ENCODE assay signal across 9 cellular contexts in genomic region chr3:108099679-108100428, GRCh38. TPM values are rescaled to one million over a fixed set of nuclear protein-coding genes. Genes with fewer than 3 reads are reported as not detected.
DNase-seq lines count a peak whose midpoint lies in the region; ATAC-seq and TF ChIP-seq lines count a peak whose summit lies in the region.
"Had no signal": no experiment of that assay in that cellular context is flagged by ENCODE, and none has a peak within 500 bp of the region (broad histone marks: within the 10 kb centered on the region; RNA-seq: fewer than 3 reads in every experiment).

No MANE protein-coding gene starts in this region.

- peak; percentile 5 for ATAC-seq in HG02885 (IDR thresholded peaks at IDR 0.05; ENCODE audit: poor library complexity, unreplicated experiment)

- no peak overlapping the region for H3K4me3 Mint-ChIP-seq in activated CD4-positive, alpha-beta T cell treated with anti-CD3 and anti-CD28 coated beads, Interleukin-2, amount 10 ng/mL, durations not matched to agents 7 days and 5 days

- in situ Hi-C loops in brain microvascular endothelial cell (cut with HindIII; ENCODE audit: low pct_ligation_motif_present, low sequenced_read_pairs) = no loop called here

- peaks cover 47% of the 10 kb centered on the region for H3K4me1 Mint-ChIP-seq in activated CD4-positive, alpha-beta T cell treated with anti-CD3 and anti-CD28 coated beads, Interleukin-2, amount 10 ng/mL, durations not matched to agents 7 days and 5 days

- H3K4me1 ChIP-seq in spleen = peaks cover 14 to 69% (median 48%) of the 10 kb centered on the region in 6 donors

- H3K27me3 Mint-ChIP-seq in activated CD4-positive, alpha-beta T cell treated with anti-CD3 and anti-CD28 coated beads, Interleukin-2, amount 10 ng/mL, durations not matched to agents 7 days and 5 days = no peaks in the 10 kb centered on the region

- CTCF ChIA-PET in activated CD4-positive, alpha-beta T cell treated with anti-CD3 and anti-CD28 coated beads, Interleukin-2, amount 10 ng/mL, durations not matched to agents 7 days and 5 days (lab: Charles Lee) = interaction anchor here (0.6 to 1.1 kb wide), 2 partner anchors 14 to 374 kb away, joined by 3 to 6 read pairs; no protein-coding TSS in a partner anchor

- no peak for TF ChIP-seq POLR2A in spleen (IDR thresholded peaks at IDR 0.05)
- no peak for TF ChIP-seq POLR2A in lower leg skin (IDR thresholded peaks at IDR 0.05)

- intact Hi-C loops in spleen (cut with DNase I; ENCODE audit: low total_unique reads) = no loop called here
- intact Hi-C loops in lower leg skin (cut with DNase I; ENCODE audit: low total_unique reads) = no loop called here

- H3K27me3 ChIP-seq in spleen (replicated peaks in 1 of 7) (no peaks in the 10 kb centered on the region), brain microvascular endothelial cell (replicated peaks) (no peaks in the 10 kb centered on the region)

- H3K36me3 ChIP-seq in spleen (no peaks in the 10 kb centered on the region), brain microvascular endothelial cell (replicated peaks) (no peaks in the 10 kb centered on the region)

- peak; percentile 33 for DNase-seq in activated CD4-positive, alpha-beta T cell treated with anti-CD3 and anti-CD28 coated beads, Interleukin-2, amount 10 ng/mL, durations not matched to agents 7 days and 5 days
- no peak for DNase-seq in activated CD4-positive, alpha-beta T cell treated with anti-CD3 and anti-CD28 coated beads for 1 hour
- DNase-seq in SKM-1 treated with dmso at 0.1 percent for 144 hours (lab: John Stamatoyannopoulos, UW; ENCODE audit: unreplicated experiment) (peak; percentile 94), spleen (peak; percentile 81), brain microvascular endothelial cell (no peak), DMS153 treated with DMSO at 0.1 percent for 48 hours (lab: John Stamatoyannopoulos, UW; ENCODE audit: unreplicated experiment) (no peak), lower leg skin (ENCODE audit: low spot score in 2 of 2) (no peak)

- H3K27ac ChIP-seq in spleen (peak overlapping the region in 7 of 8 donors; percentile 10 to 80 (median 69)), brain microvascular endothelial cell (no peak overlapping the region)
- H3K27ac ChIP-seq: C4-2B had no signal

- 36 to 64% (median 49%) methylated on average over 8 to 9 of the region's 9 CpGs for whole genome bisulfite sequencing in spleen, 5 donors
- WGBS in lower leg skin, 2 donors = 85 to 93% methylated on average over 9 of the region's 9 CpGs

- H3K36me3 Mint-ChIP-seq in activated CD4-positive, alpha-beta T cell treated with anti-CD3 and anti-CD28 coated beads, Interleukin-2, amount 10 ng/mL, durations not matched to agents 7 days and 5 days (ENCODE audit: low read depth) = no peaks in the 10 kb centered on the region

- POLR2A ChIA-PET in activated CD4-positive, alpha-beta T cell treated with anti-CD3 and anti-CD28 coated beads, Interleukin-2, amount 10 ng/mL, durations not matched to agents 7 days and 5 days (lab: Charles Lee) = interaction anchor here (2.1 kb wide), 1 partner anchor 26 kb away, joined by 5 read pairs; no protein-coding TSS in a partner anchor

- peak overlapping the region; percentile 43 for H3K27ac Mint-ChIP-seq in activated CD4-positive, alpha-beta T cell treated with anti-CD3 and anti-CD28 coated beads, Interleukin-2, amount 10 ng/mL, durations not matched to agents 7 days and 5 days

- H3K9me3 Mint-ChIP-seq in activated CD4-positive, alpha-beta T cell treated with anti-CD3 and anti-CD28 coated beads, Interleukin-2, amount 10 ng/mL, durations not matched to agents 7 days and 5 days = peaks cover under 1% of the 10 kb centered on the region

- H3K4me3 ChIP-seq in spleen (no peak overlapping the region), brain microvascular endothelial cell (ENCODE audit: low read depth, low read length) (no peak overlapping the region), lower leg skin (ENCODE audit: low read depth, poor library complexity, severe bottlenecking) (no peak overlapping the region)

- no peaks in the 10 kb centered on the region for H3K9me3 ChIP-seq in spleen

- TF ChIP-seq CTCF in spleen (IDR thresholded peaks at IDR 0.05 in 8 of 11, conservative IDR thresholded peaks at IDR 0.05 in 3 of 11) = no peak
- no peak for TF ChIP-seq CTCF in brain microvascular endothelial cell (IDR thresholded peaks at IDR 0.05; ENCODE audit: low read depth, low read length, missing control alignments)
- TF ChIP-seq CTCF in lower leg skin (IDR thresholded peaks at IDR 0.05) = no peak

RNA-seq across cellular contexts. Expression of gene CD47, which starts 9.0 kb away (rescaled TPM):
- 100 to 1,000 TPM; 145 to 161 TPM for total RNA-seq in activated CD4-positive, alpha-beta T cell treated with anti-CD3 and anti-CD28 coated beads, Interleukin-2, amount 10 ng/mL, durations not matched to agents 7 days and 5 days
- total RNA-seq in spleen (100 to 1,000 TPM; 106 to 156 (median 130) TPM), lower leg skin (10 to 100 TPM; 42.7 to 58.2 (median 49.5) TPM)
- polyA plus RNA-seq in spleen = 10 to 100 TPM; 48.2 to 54.6 (median 51.0) TPM

Comparison
In these comparisons a context has a peak if more than half of its experiments do, and no peak if none do; other contexts are left out.
1. DNase-seq: peak in activated CD4-positive, alpha-beta T cell treated with anti-CD3 and anti-CD28 coated beads, Interleukin-2, amount 10 ng/mL, durations not matched to agents 7 days and 5 days (single experiment), SKM-1 treated with dmso at 0.1 percent for 144 hours (single experiment) and spleen (single experiment); none in activated CD4-positive, alpha-beta T cell treated with anti-CD3 and anti-CD28 coated beads for 1 hour (single experiment), brain microvascular endothelial cell (single experiment), DMS153 treated with DMSO at 0.1 percent for 48 hours (single experiment) and lower leg skin (0 of 2).